Comparison of ENCODE assay signal across 9 cellular contexts in the genomic region with DNA sequence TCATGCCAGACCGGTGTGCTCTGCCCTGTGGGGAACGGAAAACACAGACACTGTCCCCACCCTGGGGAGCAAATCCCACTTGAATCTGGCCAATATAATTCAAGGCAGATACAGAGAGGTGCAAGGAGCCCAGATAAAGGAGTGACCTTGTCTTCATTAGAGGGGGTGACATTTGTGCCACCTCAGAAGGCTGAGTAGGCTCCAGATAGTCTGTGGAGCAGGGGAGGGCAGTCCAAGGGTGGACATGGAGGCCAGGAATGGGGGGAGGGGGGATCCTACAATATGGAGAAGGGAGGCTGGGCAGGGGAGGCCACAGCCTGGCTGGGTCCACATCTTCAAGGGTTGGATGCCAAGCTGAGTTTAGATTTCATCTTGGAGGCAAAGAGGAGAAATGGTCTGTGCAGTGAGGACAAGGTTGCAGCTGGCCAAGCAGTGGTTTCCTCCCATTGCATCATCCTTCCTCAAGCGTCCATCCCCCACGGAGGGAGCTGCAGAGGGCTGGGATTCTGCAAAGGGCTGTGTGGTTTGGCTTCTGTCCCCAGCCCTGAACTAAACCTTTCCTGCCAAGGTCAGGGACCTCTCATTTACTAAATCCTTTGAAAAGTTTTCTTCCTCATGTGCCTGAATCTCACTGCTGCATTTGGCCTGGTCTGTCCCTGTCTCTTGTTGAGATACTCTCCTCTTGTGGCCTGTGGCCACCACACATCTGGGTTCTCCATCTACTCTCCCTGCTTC.
DNase-seq lines count a peak whose midpoint lies in the region; ATAC-seq and TF ChIP-seq lines count a peak whose summit lies in the region.
"Had no signal": no experiment of that assay in that cellular context is flagged by ENCODE, and none has a peak within 500 bp of the region (broad histone marks: within the 10 kb centered on the region; RNA-seq: fewer than 3 reads in every experiment).

No MANE protein-coding gene starts in this region.

- no peaks in the 10 kb centered on the region for H3K36me3 Mint-ChIP-seq in T-cell

- H3K27ac ChIP-seq in coronary artery (peak overlapping the region; percentile 36 to 73), mucosa of rectum (ENCODE audit: low read depth in 2 of 2, low read length in 2 of 2) (peak overlapping the region; percentile 26 to 68)
- H3K27ac ChIP-seq: thoracic aorta had no signal

- TF ChIP-seq CTCF in BJ (IDR thresholded peaks at IDR 0.05; ENCODE audit: insufficient read depth, low read depth, low read length) (no peak), coronary artery (IDR thresholded peaks at IDR 0.05) (no peak)

- no peaks in the 10 kb centered on the region for H3K9me3 ChIP-seq in mucosa of rectum (ENCODE audit: control insufficient read depth in 2 of 2, low read length in 2 of 2)
- H3K9me3 ChIP-seq: thoracic aorta had no signal

- ATAC-seq in GM21528 (IDR thresholded peaks at IDR 0.05; ENCODE audit: low FRiP score, unreplicated experiment) (no peak), T-cell (replicated peaks in 1 of 4) (no peak)

- H3K27me3 ChIP-seq in BJ (ENCODE audit: control insufficient read depth, insufficient read depth, low read length) (no peaks in the 10 kb centered on the region), mucosa of rectum (ENCODE audit: control insufficient read depth in 2 of 2, insufficient read depth in 2 of 2, low read length in 2 of 2) (peaks cover 0 to 2% of the 10 kb centered on the region in 2 donors)

- peaks cover 9 to 13% of the 10 kb centered on the region in 2 donors for H3K27me3 Mint-ChIP-seq in T-cell

- H3K4me1 ChIP-seq in mucosa of rectum (ENCODE audit: control insufficient read depth in 2 of 2, insufficient read depth in 2 of 2, low read length in 2 of 2): peaks cover 0 to 11% of the 10 kb centered on the region in 2 donors

- no peak overlapping the region for H3K27ac Mint-ChIP-seq in T-cell

- H3K9me3 Mint-ChIP-seq in T-cell: peaks cover 0 to 4% (median 0%) of the 10 kb centered on the region in 3 donors

- CTCF ChIA-PET in BJ (lab: Yijun Ruan, JAX): interaction anchor here (0.7 to 2.1 kb wide), 4 partner anchors 13 to 131 kb away, joined by 3 to 9 read pairs (median 3); no protein-coding TSS in a partner anchor
- CTCF ChIA-PET in T-cell (lab: Charles Lee): no interaction called here

- H3K4me3 ChIP-seq in BJ (ENCODE audit: low read depth, low read length) (no peak overlapping the region), coronary artery (no peak overlapping the region), mucosa of rectum (ENCODE audit: low read length in 2 of 2) (no peak overlapping the region)
- H3K4me3 ChIP-seq: thoracic aorta had no signal

- POLR2A ChIA-PET in BJ (lab: Charles Lee) (interaction anchor here (0.6 to 0.8 kb wide), 2 partner anchors 91 kb away, joined by 3 read pairs; no protein-coding TSS in a partner anchor), T-cell (lab: Charles Lee) (no interaction called here)

- H3K9ac ChIP-seq in mucosa of rectum (ENCODE audit: low read depth in 1 of 2, low read length in 2 of 2): no peak overlapping the region

- H3K4me3 Mint-ChIP-seq in T-cell: no peak overlapping the region

- H3K36me3 ChIP-seq in BJ (ENCODE audit: control insufficient read depth, insufficient read depth, low read length) (no peaks in the 10 kb centered on the region), mucosa of rectum (ENCODE audit: control insufficient read depth in 2 of 2, insufficient read depth in 2 of 2, low read length in 2 of 2) (no peaks in the 10 kb centered on the region)
- H3K36me3 ChIP-seq: thoracic aorta had no signal

- peak; percentile 88 for DNase-seq in BJ (ENCODE audit: low read depth)
- peak; percentile 45 for DNase-seq in NAMALWA (ENCODE audit: low spot score)
- peak; percentile 86 for DNase-seq in coronary artery (ENCODE audit: low spot score)
- DNase-seq in activated CD8-positive, alpha-beta memory T cell treated with anti-CD3 and anti-CD28 coated beads for 24 hours: no peak
- no peak for DNase-seq in T-cell
- no peak for DNase-seq in NCI-H146 (lab: John Stamatoyannopoulos, UW)

- no peaks in the 10 kb centered on the region for H3K4me1 Mint-ChIP-seq in T-cell

Comparison
In these comparisons a context has a peak if more than half of its experiments do, and no peak if none do; other contexts are left out.
1. DNase-seq: peak in BJ (single experiment), NAMALWA (single experiment) and coronary artery (single experiment); none in activated CD8-positive, alpha-beta memory T cell treated with anti-CD3 and anti-CD28 coated beads for 24 hours (single experiment), T-cell (0 of 34) and NCI-H146 (single experiment).